ENCODE assay signal across 1 cellular context in the genomic region with DNA sequence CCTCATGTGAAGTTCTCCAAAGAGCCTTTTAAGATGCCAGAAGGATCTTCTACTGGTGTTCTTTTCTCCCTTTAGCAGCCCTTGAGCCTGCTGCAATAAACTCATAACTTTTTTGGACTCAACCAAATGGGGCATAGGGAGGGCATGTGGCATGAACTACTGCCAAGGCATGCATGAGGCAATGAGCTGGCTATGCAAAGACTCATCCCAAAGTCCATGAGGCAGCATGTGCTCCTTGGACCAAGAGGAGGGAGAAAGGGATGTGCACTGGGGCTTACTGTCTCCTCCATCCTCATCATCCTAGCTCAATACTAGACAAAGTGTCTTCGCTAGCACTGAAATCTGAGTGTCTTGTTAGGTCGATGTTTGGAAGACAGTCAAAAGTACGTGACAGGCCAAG.
TF ChIP-seq lines count a peak whose summit lies in the region.

No MANE protein-coding gene starts in this region.

TF ChIP-seq in SK-N-SH, 30 proteins besides CTCF, POLR2A, EP300 and RAD21 (continued from another document):
- TF ChIP-seq TCF12 (IDR thresholded peaks at IDR 0.05): peak; percentile 23; the same call in 1 of the 2 replicates
- TF ChIP-seq, protein P1, sequence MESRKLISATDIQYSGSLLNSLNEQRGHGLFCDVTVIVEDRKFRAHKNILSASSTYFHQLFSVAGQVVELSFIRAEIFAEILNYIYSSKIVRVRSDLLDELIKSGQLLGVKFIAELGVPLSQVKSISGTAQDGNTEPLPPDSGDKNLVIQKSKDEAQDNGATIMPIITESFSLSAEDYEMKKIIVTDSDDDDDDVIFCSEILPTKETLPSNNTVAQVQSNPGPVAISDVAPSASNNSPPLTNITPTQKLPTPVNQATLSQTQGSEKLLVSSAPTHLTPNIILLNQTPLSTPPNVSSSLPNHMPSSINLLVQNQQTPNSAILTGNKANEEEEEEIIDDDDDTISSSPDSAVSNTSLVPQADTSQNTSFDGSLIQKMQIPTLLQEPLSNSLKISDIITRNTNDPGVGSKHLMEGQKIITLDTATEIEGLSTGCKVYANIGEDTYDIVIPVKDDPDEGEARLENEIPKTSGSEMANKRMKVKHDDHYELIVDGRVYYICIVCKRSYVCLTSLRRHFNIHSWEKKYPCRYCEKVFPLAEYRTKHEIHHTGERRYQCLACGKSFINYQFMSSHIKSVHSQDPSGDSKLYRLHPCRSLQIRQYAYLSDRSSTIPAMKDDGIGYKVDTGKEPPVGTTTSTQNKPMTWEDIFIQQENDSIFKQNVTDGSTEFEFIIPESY (IDR thresholded peaks at IDR 0.05; ENCODE audit: borderline replicate concordance, low read depth): no peak
- TF ChIP-seq NFIC (IDR thresholded peaks at IDR 0.05; ENCODE audit: borderline replicate concordance): peak; percentile 43; the same call in 1 of the 2 replicates
- TF ChIP-seq CHD2 (IDR thresholded peaks at IDR 0.05; ENCODE audit: low read length, partially characterized antibody): no peak
- no peak for TF ChIP-seq GABPA (IDR thresholded peaks at IDR 0.05; ENCODE audit: low read depth)
